Comparison of ENCODE assay signal across 8 cellular contexts in the genomic region with DNA sequence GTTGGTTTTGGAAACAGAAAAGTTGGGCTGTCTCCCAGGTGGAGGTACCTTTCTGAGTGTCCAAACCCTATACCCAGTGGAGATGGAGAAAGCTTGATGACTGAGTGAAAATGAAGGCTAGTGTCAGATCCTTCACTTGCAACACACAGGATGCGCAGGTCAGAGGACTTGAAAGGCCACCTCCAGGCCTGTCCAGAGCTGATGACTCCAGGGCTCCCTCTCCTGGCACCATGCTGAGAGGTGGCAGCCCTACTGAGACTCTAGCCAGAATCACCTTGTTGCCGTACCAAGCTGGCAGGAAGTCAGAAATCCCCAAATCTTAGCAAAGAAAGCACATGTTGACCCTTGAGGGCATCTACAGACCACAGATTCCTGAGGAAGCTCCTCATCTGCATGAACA. TPM values are rescaled to one million over a fixed set of nuclear protein-coding genes. Genes with fewer than 3 reads are reported as not detected.
A peak's percentile ranks its signal among the peaks of the same experiment; 100 is the strongest.
DNase-seq lines count a peak whose midpoint lies in the region; ATAC-seq, FAIRE-seq and TF ChIP-seq lines count a peak whose summit lies in the region.

No MANE protein-coding gene starts in this region.

- H3K36me3 ChIP-seq in SK-N-SH (replicated peaks in 1 of 2; ENCODE audit: control insufficient read depth in 1 of 2, insufficient read depth in 2 of 2, low read length in 1 of 2) (no peaks in the 10 kb centered on the region), mesendoderm (ENCODE audit: control insufficient read depth, insufficient read depth, low read length) (no peaks in the 10 kb centered on the region)

- no peak overlapping the region for H3K23ac ChIP-seq in mesendoderm (ENCODE audit: low read length)

- H2AK5ac ChIP-seq in mesendoderm (ENCODE audit: low read length), result no peak overlapping the region

- no peak overlapping the region for H3K4me3 ChIP-seq in A549
- H3K4me3 ChIP-seq in SK-N-SH (ENCODE audit: low read depth in 2 of 2, low read length in 1 of 2), result no peak overlapping the region
- H3K4me3 ChIP-seq in foreskin fibroblast (ENCODE audit: low read depth in 1 of 2, low read length in 2 of 2), result no peak overlapping the region
- no peak overlapping the region for H3K4me3 ChIP-seq in mesendoderm (ENCODE audit: low read length)

- FAIRE-seq in A549 (lab: Jason Lieb, UNC), result no peak

- H3K27ac ChIP-seq in A549, result no peak overlapping the region
- H3K27ac ChIP-seq in SK-N-SH (ENCODE audit: low read depth in 2 of 2, low read length in 1 of 2), result no peak overlapping the region
- H3K27ac ChIP-seq in mesendoderm (ENCODE audit: low read depth, low read length), result no peak overlapping the region

- H3K27me3 ChIP-seq in SK-N-SH (ENCODE audit: insufficient read depth), result no peaks in the 10 kb centered on the region; the same call in 1 of the 2 replicates
- H3K27me3 ChIP-seq in mesendoderm (ENCODE audit: insufficient read depth, low read length, poor library complexity), result peaks cover 31% of the 10 kb centered on the region

- no peaks in the 10 kb centered on the region for H3K9me3 ChIP-seq in A549
- H3K9me3 ChIP-seq in SK-N-SH, result no peaks in the 10 kb centered on the region

- H3K4me2 ChIP-seq in A549, result no peak overlapping the region
- no peak overlapping the region for H3K4me2 ChIP-seq in SK-N-SH
- no peak overlapping the region for H3K4me2 ChIP-seq in mesendoderm (ENCODE audit: low read length)

- H2BK15ac ChIP-seq in mesendoderm (replicated peaks; ENCODE audit: low read depth), result no peak overlapping the region

- H3K56ac ChIP-seq in mesendoderm (ENCODE audit: low read length), result no peak overlapping the region

- H3K79me2 ChIP-seq in SK-N-SH (ENCODE audit: insufficient read depth) (no peaks in the 10 kb centered on the region), mesendoderm (ENCODE audit: control insufficient read depth, insufficient read depth, low read length) (no peaks in the 10 kb centered on the region)

- ATAC-seq in A549, result peak; percentile 68 to 83; a peak in 5 of 6 replicates

- WGBS in A549 (ENCODE audit: missing lambda C conversion rate), result 13% methylated on average over 1 of the region's 2 CpGs
- WGBS in SK-N-SH (ENCODE audit: low lambda C conversion rate), result 38% methylated on average over 1 of the region's 2 CpGs
- WGBS in mesendoderm (ENCODE audit: extremely low coverage, insufficient coverage, low lambda C conversion rate), result no CpG with 5 or more reads among the region's 2 CpGs

- H4K8ac ChIP-seq in mesendoderm (ENCODE audit: low read depth, low read length), result no peak overlapping the region

- no peaks in the 10 kb centered on the region for H3F3A ChIP-seq in SK-N-SH (replicated peaks; ENCODE audit: insufficient read depth)

- TF ChIP-seq CTCF in A549 (IDR thresholded peaks at IDR 0.05), result peak; percentile 48
- TF ChIP-seq CTCF in GM10248 (IDR thresholded peaks at IDR 0.05; ENCODE audit: control extremely low read depth, extremely low read depth, low read depth, missing control alignments), result peak; percentile 57
- peak; percentile 53 for TF ChIP-seq CTCF in SK-N-SH (IDR thresholded peaks at IDR 0.05)
- TF ChIP-seq CTCF in foreskin fibroblast (IDR thresholded peaks at IDR 0.05; ENCODE audit: low read depth, low read length), result peak; percentile 38

- POLR2A ChIA-PET in A549 (lab: Yijun Ruan, JAX), result no interaction called here
- POLR2A ChIA-PET in GM10248 (lab: Yijun Ruan, JAX), result no interaction called here
- POLR2A ChIA-PET in SK-N-SH (lab: Yijun Ruan, JAX), result no interaction called here

- peak; percentile 28 to 45; a peak in 3 of 5 replicates for TF ChIP-seq RAD21 in A549 (conservative IDR thresholded peaks at IDR 0.05 in 1 of 2, IDR thresholded peaks at IDR 0.05 in 1 of 2)
- TF ChIP-seq RAD21 in SK-N-SH (IDR thresholded peaks at IDR 0.05; ENCODE audit: low read length), result peak; percentile 27; the same call in 1 of the 2 replicates

- CTCF ChIA-PET in A549 (lab: Yijun Ruan, JAX), result interaction anchor here (0.5 to 11.5 kb wide), 15 partner anchors 9 to 190 kb away, joined by 3 to 235 read pairs (median 6); partner anchors contain the start of gene DMBX1
- CTCF ChIA-PET in GM10248 (lab: Yijun Ruan, JAX), result interaction anchor here (0.8 to 16.4 kb wide), 14 partner anchors 9 to 190 kb away, joined by 3 to 169 read pairs (median 4); partner anchors contain the start of gene KNCN
- CTCF ChIA-PET in SK-N-SH (lab: Yijun Ruan, JAX), result interaction anchor here (0.7 to 17.9 kb wide), 22 partner anchors 8 to 194 kb away, joined by 3 to 496 read pairs (median 4); no protein-coding TSS in a partner anchor

- H3K79me1 ChIP-seq in mesendoderm (ENCODE audit: low read length), result no peaks in the 10 kb centered on the region

- TF ChIP-seq EP300 in A549 (IDR thresholded peaks at IDR 0.05) (no peak), SK-N-SH (IDR thresholded peaks at IDR 0.05; ENCODE audit: borderline replicate concordance in 1 of 2, low read depth in 1 of 2, low read length in 1 of 2) (no peak)

- TF ChIP-seq POLR2A in A549 (IDR thresholded peaks at IDR 0.05; ENCODE audit: low read length), result no peak

- peak; percentile 57 to 72 for DNase-seq in A549 (ENCODE audit: low read depth in 1 of 2, low spot score in 1 of 2)
- DNase-seq in GM10248 (ENCODE audit: extremely low spot score), result no peak
- peak; percentile 63 for DNase-seq in SK-N-SH
- peak in 1 of 2 donors; percentile 28 for DNase-seq in foreskin fibroblast
- DNase-seq in NCI-H2081 treated with DMSO at 0.1 percent for 48 hours (lab: John Stamatoyannopoulos, UW), result no peak
- no peak for DNase-seq in effector CD4-positive, alpha-beta T cell
- no peak for DNase-seq in medulla oblongata (ENCODE audit: extremely low spot score)
- no peak for DNase-seq in mesendoderm

- H2BK120ac ChIP-seq in mesendoderm (ENCODE audit: low read depth, low read length), result no peak overlapping the region

- no peak overlapping the region for H3K9ac ChIP-seq in SK-N-SH
- no peak overlapping the region for H3K9ac ChIP-seq in mesendoderm (ENCODE audit: low read length)

- H4K5ac ChIP-seq in mesendoderm (ENCODE audit: low read length), result no peak overlapping the region

- no peak overlapping the region for H3K18ac ChIP-seq in mesendoderm (ENCODE audit: low read length)

- H2BK5ac ChIP-seq in mesendoderm (ENCODE audit: low read length), result no peak overlapping the region

- no peaks in the 10 kb centered on the region for H4K20me1 ChIP-seq in SK-N-SH (ENCODE audit: insufficient read depth)

- no peak overlapping the region for H3K4ac ChIP-seq in mesendoderm (ENCODE audit: low read depth, low read length)

- H3K4me1 ChIP-seq in A549, result peaks cover 3% of the 10 kb centered on the region; the same call in 1 of the 3 replicates
- no peaks in the 10 kb centered on the region; a peak in 1 of 4 replicates for H3K4me1 ChIP-seq in SK-N-SH (ENCODE audit: control insufficient read depth in 1 of 2, insufficient read depth in 2 of 2, low read depth in 1 of 2, low read length in 1 of 2)
- H3K4me1 ChIP-seq in mesendoderm (ENCODE audit: control insufficient read depth, low read depth, low read length), result peaks cover 4% of the 10 kb centered on the region

- no peaks in the 10 kb centered on the region for H3K9me2 ChIP-seq in SK-N-SH

- H2AFZ ChIP-seq in SK-N-SH (ENCODE audit: low read depth), result no peak overlapping the region

TF ChIP-seq in A549, 52 proteins besides CTCF, POLR2A, EP300 and RAD21:
- TF ChIP-seq SMC3 (IDR thresholded peaks at IDR 0.05), result peak; percentile 47
- TF ChIP-seq MYC (IDR thresholded peaks at IDR 0.05; ENCODE audit: borderline replicate concordance, low read length), result no peak
- no peak for TF ChIP-seq NPAS2 (CRISPR knock-in tag; IDR thresholded peaks at IDR 0.05; ENCODE audit: borderline replicate concordance)

TF ChIP-seq in SK-N-SH, 30 proteins besides CTCF, POLR2A, EP300 and RAD21:
- no peak for TF ChIP-seq JUND (IDR thresholded peaks at IDR 0.05)
- no peak for TF ChIP-seq NRF1 (IDR thresholded peaks at IDR 0.05; ENCODE audit: low read depth, low read length)
- peak; percentile 36; the same call in 1 of the 2 replicates for TF ChIP-seq SMC3 (IDR thresholded peaks at IDR 0.05; ENCODE audit: low read depth, low read length)
- TF ChIP-seq SIN3A (IDR thresholded peaks at IDR 0.05; ENCODE audit: borderline replicate concordance, low read depth, low read length), result no peak
- no peak for TF ChIP-seq CHD2 (IDR thresholded peaks at IDR 0.05; ENCODE audit: low read length, partially characterized antibody)
- no peak for TF ChIP-seq YY1 (IDR thresholded peaks at IDR 0.05; ENCODE audit: low read depth)
- TF ChIP-seq RCOR1 (IDR thresholded peaks at IDR 0.05; ENCODE audit: low read length), result no peak

RNA-seq across cellular contexts. Expression of gene KNCN, which starts 16.4 kb away (rescaled TPM):
- polyA plus RNA-seq in A549 (2011; rRNA removed) (not detected in 2 replicates), A549 (2017; fragmentation: RNase III; extraction: RNeasy Plus Mini Kit Qiagen cat#74134 plus additional on column Dnase treatment) (not detected in 3 replicates), SK-N-SH (2012; rRNA removed) (not detected in 2 replicates)
- not detected in 2 replicates for polyA plus RNA-seq in A549 (2012; cell fraction: cytosol; rRNA removed)
- not detected in 2 replicates for polyA plus RNA-seq in A549 (2012; cell fraction: nucleus; rRNA removed)
- polyA minus RNA-seq in A549 (2011; rRNA and poly(A)+ RNA removed), result not detected in 2 replicates
- polyA plus RNA-seq in SK-N-SH (2012; cell fraction: cytosol; rRNA removed), result not detected in 2 replicates
- not detected in 2 replicates for polyA plus RNA-seq in SK-N-SH (2012; cell fraction: nucleus; rRNA removed)
- polyA plus RNA-seq in mesendoderm (2013, experiment 1 of 2), result not detected
- polyA plus RNA-seq in mesendoderm (2013, experiment 2 of 2), result not detected

RNA-seq across cellular contexts. Expression of gene DMBX1, which starts 45.4 kb away (rescaled TPM):
- polyA plus RNA-seq in A549 (2011; rRNA removed), result 0.40 and 0.44 TPM in 2 replicates
- 0.82 and 1.2 TPM in 2 replicates for polyA plus RNA-seq in A549 (2012; cell fraction: cytosol; rRNA removed)
- 3.5 and 4.2 TPM in 2 replicates for polyA plus RNA-seq in A549 (2012; cell fraction: nucleus; rRNA removed)
- 1.1 to 2.2 TPM (median 1.7 TPM) in 3 replicates for polyA plus RNA-seq in A549 (2017; fragmentation: RNase III; extraction: RNeasy Plus Mini Kit Qiagen cat#74134 plus additional on column Dnase treatment)
- polyA minus RNA-seq in A549 (2011; rRNA and poly(A)+ RNA removed), result 0.44 and 0.87 TPM in 2 replicates
- polyA plus RNA-seq in SK-N-SH (2012; rRNA removed), result not detected in 2 replicates
- 0.01 TPM in 1 of 2 replicates, not detected in the other for polyA plus RNA-seq in SK-N-SH (2012; cell fraction: cytosol; rRNA removed)
- not detected in 2 replicates for polyA plus RNA-seq in SK-N-SH (2012; cell fraction: nucleus; rRNA removed)
- polyA plus RNA-seq in mesendoderm (2013, experiment 1 of 2), result 0.03 TPM
- 0.03 TPM for polyA plus RNA-seq in mesendoderm (2013, experiment 2 of 2)

Comparison
In these comparisons a context has a peak if more than half of its experiments do, and no peak if none do; other contexts are left out.
1. DNase-seq: peak in A549 (2 of 2) and SK-N-SH (single experiment); none in GM10248 (single experiment), NCI-H2081 treated with DMSO at 0.1 percent for 48 hours (single experiment), effector CD4-positive, alpha-beta T cell (single experiment), medulla oblongata (single experiment) and mesendoderm (single experiment).
2. Of the 12 proteins assayed by ChIP-seq in both A549 and SK-N-SH: peak only in A549: none; only in SK-N-SH: none; in both: CTCF, RAD21 and SMC3; in neither: 9.
3. Peak in every context shown above with its lines, with median percentiles within 50 percentile points of each other: CTCF ChIP-seq.